In the genomic region with DNA sequence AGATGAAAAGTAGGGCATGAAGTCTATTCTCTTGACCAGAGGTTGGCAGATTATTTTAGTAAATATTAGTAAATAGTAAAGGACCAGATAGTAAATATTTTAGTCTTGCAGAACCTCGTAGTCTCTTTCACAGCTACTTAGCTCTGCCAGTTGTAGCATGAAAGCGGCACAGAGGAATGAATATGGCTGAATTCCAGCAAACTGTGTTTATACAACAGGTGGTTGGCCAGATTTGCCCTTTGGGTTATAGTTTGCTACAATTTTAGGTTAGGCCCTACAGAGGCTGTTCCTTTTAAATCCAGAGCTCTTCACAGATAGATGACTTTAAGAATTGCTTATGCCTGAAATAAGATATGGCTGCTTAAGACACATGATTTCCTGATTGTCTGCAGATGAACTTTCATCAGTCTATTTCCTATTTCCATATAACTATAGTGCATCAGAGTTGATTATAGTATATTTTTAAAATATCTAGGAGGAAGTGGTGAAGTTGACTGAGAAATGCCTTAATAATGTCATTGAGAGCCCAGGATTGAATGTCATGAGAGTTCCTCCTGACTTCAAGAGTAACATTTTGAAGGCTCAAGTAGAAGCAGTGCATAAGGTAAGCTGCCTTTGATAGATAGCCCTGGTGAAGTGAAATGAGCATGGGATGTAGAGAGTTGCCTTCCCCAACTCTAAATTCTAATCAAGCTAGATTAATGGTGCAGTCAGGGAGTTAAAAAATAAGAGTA, we compare ENCODE assay signal across 32 cellular contexts.
"Had no signal": no experiment of that assay in that cellular context is flagged by ENCODE, and none has a peak within 500 bp of the region (broad histone marks: within the 10 kb centered on the region; RNA-seq: fewer than 3 reads in every experiment).

No MANE protein-coding gene starts in this region.

- DNase-seq: activated B cell treated with CpG ODN at 0.5 μM for 24 hours; activated CD4-positive, alpha-beta T cell treated with anti-CD3 and anti-CD28 coated beads for 48 hours; activated CD4-positive, alpha-beta T cell treated with anti-CD3 and anti-CD28 coated beads, Interleukin-2, amount 50 U/mL, for 1 hour; activated CD4-positive, alpha-beta T cell treated with anti-CD3 and anti-CD28 coated beads, Interleukin-2, amount 50 U/mL, for 48 hours; activated CD8-positive, alpha-beta memory T cell treated with anti-CD3 and anti-CD28 coated beads for 24 hours; activated CD8-positive, alpha-beta T cell treated with anti-CD3 and anti-CD28 coated beads for 36 hours; activated gamma-delta T cell; activated naive CD4-positive, alpha-beta T cell; activated naive CD4-positive, alpha-beta T cell treated with anti-CD3 and anti-CD28 coated beads, Interleukin-2, amount 10 ng/mL, durations not matched to agents 7 days and 5 days; activated naive CD8-positive, alpha-beta T cell treated with anti-CD3 and anti-CD28 coated beads, Interleukin-2, amount 10 ng/mL, durations not matched to agents 7 days and 5 days; activated T-cell treated with anti-CD3 and anti-CD28 coated beads, Interleukin-2, amount 50 U/mL, for 1 hour; activated T-cell treated with anti-CD3 and anti-CD28 coated beads, Interleukin-2, amount 50 U/mL, for 48 hours; central memory CD4-positive, alpha-beta T cell; cerebellar nuclear complex; colonic mucosa; effector CD8-positive, alpha-beta T cell; esophagus squamous epithelium; foreskin melanocyte; T-helper 1 cell; T-helper 17 cell; T1000; WERI-Rb-1 had no signal

- H3K9me3 Mint-ChIP-seq: activated B cell treated with CpG ODN at 0.5 μM for 24 hours; activated CD8-positive, alpha-beta T cell treated with anti-CD3 and anti-CD28 coated beads for 36 hours; activated naive CD4-positive, alpha-beta T cell treated with anti-CD3 and anti-CD28 coated beads, Interleukin-2, amount 10 ng/mL, durations not matched to agents 7 days and 5 days; activated naive CD4-positive, alpha-beta T cell treated with anti-CD3 and anti-CD28 coated beads, Interleukin-2, amount 50 U/mL, for 72 hours; activated naive CD8-positive, alpha-beta T cell treated with anti-CD3 and anti-CD28 coated beads, Interleukin-2, amount 10 ng/mL, durations not matched to agents 7 days and 5 days; activated T-helper 1 cell treated with anti-CD3 and anti-CD28 coated beads, Interleukin-12 subunit alpha, Interleukin-12 subunit beta, Interleukin-2, Interleukin-4 antibody, amounts not matched to agents 30 ng/mL and 10 ng/mL and 1 ng/mL, durations not matched to agents 14 hours and 24 hours and 36 hours; T-helper 2 cell treated with Interferon-gamma antibody and Interleukin-4, amounts not matched to agents 5 μg/mL and 100 μg/mL, for 36 hours had no signal

- H3K4me3 Mint-ChIP-seq: activated B cell treated with CpG ODN at 0.5 μM for 24 hours; activated CD8-positive, alpha-beta T cell treated with anti-CD3 and anti-CD28 coated beads for 36 hours; activated naive CD4-positive, alpha-beta T cell treated with anti-CD3 and anti-CD28 coated beads, Interleukin-2, amount 10 ng/mL, durations not matched to agents 7 days and 5 days; activated naive CD8-positive, alpha-beta T cell treated with anti-CD3 and anti-CD28 coated beads, Interleukin-2, amount 10 ng/mL, durations not matched to agents 7 days and 5 days; activated T-helper 1 cell treated with anti-CD3 and anti-CD28 coated beads, Interleukin-12 subunit alpha, Interleukin-12 subunit beta, Interleukin-2, Interleukin-4 antibody, amounts not matched to agents 30 ng/mL and 10 ng/mL and 1 ng/mL, durations not matched to agents 14 hours and 24 hours and 36 hours; brain; T-helper 17 cell; T-helper 2 cell treated with Interferon-gamma antibody and Interleukin-4, amounts not matched to agents 5 μg/mL and 100 μg/mL, for 36 hours had no signal

- H3K36me3 Mint-ChIP-seq: activated naive CD4-positive, alpha-beta T cell treated with anti-CD3 and anti-CD28 coated beads, Interleukin-2, amount 50 U/mL, for 72 hours; activated naive CD8-positive, alpha-beta T cell treated with anti-CD3 and anti-CD28 coated beads, Interleukin-2, amount 10 ng/mL, durations not matched to agents 7 days and 5 days had no signal

- H3K4me1 ChIP-seq: ascending aorta, breast epithelium, colonic mucosa, esophagus squamous epithelium, gastroesophageal sphincter had no signal

- H3K4me1 Mint-ChIP-seq: activated B cell treated with CpG ODN at 0.5 μM for 24 hours; activated naive CD4-positive, alpha-beta T cell treated with anti-CD3 and anti-CD28 coated beads, Interleukin-2, amount 10 ng/mL, durations not matched to agents 7 days and 5 days; activated naive CD8-positive, alpha-beta T cell treated with anti-CD3 and anti-CD28 coated beads, Interleukin-2, amount 10 ng/mL, durations not matched to agents 7 days and 5 days; brain; T-helper 17 cell had no signal

- H3K9me3 ChIP-seq: ascending aorta, breast epithelium, colonic mucosa, esophagus squamous epithelium, gastroesophageal sphincter had no signal

- H3K27ac ChIP-seq: ascending aorta, breast epithelium, cardiac muscle cell, colonic mucosa, epithelial cell of prostate, esophagus squamous epithelium, gastroesophageal sphincter, WERI-Rb-1 had no signal

- H3K36me3 ChIP-seq: breast epithelium, cardiac muscle cell, colonic mucosa had no signal

- H3K27me3 Mint-ChIP-seq: activated B cell treated with CpG ODN at 0.5 μM for 24 hours; activated CD8-positive, alpha-beta T cell treated with anti-CD3 and anti-CD28 coated beads for 36 hours; activated naive CD4-positive, alpha-beta T cell treated with anti-CD3 and anti-CD28 coated beads, Interleukin-2, amount 10 ng/mL, durations not matched to agents 7 days and 5 days; activated naive CD8-positive, alpha-beta T cell treated with anti-CD3 and anti-CD28 coated beads, Interleukin-2, amount 10 ng/mL, durations not matched to agents 7 days and 5 days; brain; T-helper 17 cell had no signal

- H3K27me3 ChIP-seq: ascending aorta, breast epithelium, cardiac muscle cell, colonic mucosa, esophagus squamous epithelium, gastroesophageal sphincter had no signal

- ATAC-seq: activated CD4-positive, CD25-positive, alpha-beta regulatory T cell treated with anti-CD3 and anti-CD28 coated beads, Interleukin-2, amount 50 U/mL, for 24 hours; activated CD8-positive, alpha-beta T cell treated with anti-CD3 and anti-CD28 coated beads for 36 hours; activated naive CD4-positive, alpha-beta T cell treated with anti-CD3 and anti-CD28 coated beads, Interleukin-2, amount 50 U/mL, for 72 hours; gastroesophageal sphincter; T-helper 17 cell had no signal

- H3K4me3 ChIP-seq: ascending aorta, breast epithelium, cardiac muscle cell, colonic mucosa, esophagus squamous epithelium, gastroesophageal sphincter had no signal

- H3K27ac Mint-ChIP-seq: activated B cell treated with CpG ODN at 0.5 μM for 24 hours; activated CD8-positive, alpha-beta T cell treated with anti-CD3 and anti-CD28 coated beads for 36 hours; activated naive CD4-positive, alpha-beta T cell treated with anti-CD3 and anti-CD28 coated beads, Interleukin-2, amount 10 ng/mL, durations not matched to agents 7 days and 5 days; activated naive CD4-positive, alpha-beta T cell treated with anti-CD3 and anti-CD28 coated beads, Interleukin-2, amount 50 U/mL, for 72 hours; activated naive CD8-positive, alpha-beta T cell treated with anti-CD3 and anti-CD28 coated beads, Interleukin-2, amount 10 ng/mL, durations not matched to agents 7 days and 5 days; activated T-helper 1 cell treated with anti-CD3 and anti-CD28 coated beads, Interleukin-12 subunit alpha, Interleukin-12 subunit beta, Interleukin-2, Interleukin-4 antibody, amounts not matched to agents 30 ng/mL and 10 ng/mL and 1 ng/mL, durations not matched to agents 14 hours and 24 hours and 36 hours; brain; T-helper 17 cell; T-helper 2 cell treated with Interferon-gamma antibody and Interleukin-4, amounts not matched to agents 5 μg/mL and 100 μg/mL, for 36 hours had no signal
